8 cellular contexts compared by ENCODE assay signal in the genomic region with DNA sequence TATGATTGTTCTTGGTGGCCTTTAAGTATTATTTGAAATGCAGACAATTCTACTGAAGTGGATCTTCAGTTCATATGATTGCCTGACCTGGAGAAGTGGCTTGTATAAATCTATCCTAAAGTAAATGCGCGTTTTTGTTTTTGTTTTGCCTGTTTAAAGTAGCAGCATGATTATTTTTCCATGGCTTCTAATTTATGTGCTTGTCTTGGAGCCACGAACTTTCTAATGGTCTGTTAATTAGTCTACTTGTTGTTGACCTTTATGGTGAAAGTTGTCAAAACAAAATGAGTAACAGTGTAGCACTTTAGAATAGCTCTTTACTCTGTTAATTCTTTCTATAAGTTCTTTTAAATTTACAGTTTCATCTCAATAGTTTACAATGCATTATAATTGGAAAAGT. TPM values are rescaled to one million over a fixed set of nuclear protein-coding genes. Genes with fewer than 3 reads are reported as not detected.
DNase-seq lines count a peak whose midpoint lies in the region; ATAC-seq and TF ChIP-seq lines count a peak whose summit lies in the region.

No MANE protein-coding gene starts in this region.

- H3K4me3 Mint-ChIP-seq in CD8-positive, alpha-beta memory T cell = peak overlapping the region; percentile 92 to 100 (median 99)
- H3K4me3 Mint-ChIP-seq in endothelial cell (ENCODE audit: unreplicated experiment) (peak overlapping the region; percentile 100), osteocyte (ENCODE audit: unreplicated experiment) (peak overlapping the region; percentile 94)

- CTCF ChIA-PET in CD8-positive, alpha-beta memory T cell (lab: Charles Lee) = no interaction called here

- peak overlapping the region; percentile 95 to 100 (median 100) for H3K27ac Mint-ChIP-seq in CD8-positive, alpha-beta memory T cell
- H3K27ac Mint-ChIP-seq in endothelial cell (ENCODE audit: unreplicated experiment) = peak overlapping the region; percentile 100
- H3K27ac Mint-ChIP-seq in osteocyte (ENCODE audit: unreplicated experiment) = peak overlapping the region; percentile 98

- peaks cover 30% of the 10 kb centered on the region for H3K4me1 ChIP-seq in CD8-positive, alpha-beta memory T cell (ENCODE audit: insufficient read depth, low read length)
- peaks cover 4% of the 10 kb centered on the region for H3K4me1 ChIP-seq in NT2/D1 (ENCODE audit: insufficient read depth, insufficient read length)

- no peaks in the 10 kb centered on the region for H3K27me3 Mint-ChIP-seq in CD8-positive, alpha-beta memory T cell
- H3K27me3 Mint-ChIP-seq in endothelial cell (ENCODE audit: unreplicated experiment) (peaks cover 22% of the 10 kb centered on the region), osteocyte (ENCODE audit: unreplicated experiment) (no peaks in the 10 kb centered on the region)

- H3K9ac ChIP-seq in NT2/D1 (ENCODE audit: insufficient read length, low read depth) = peak overlapping the region; percentile 98

- H3K27me3 ChIP-seq in CD8-positive, alpha-beta memory T cell (ENCODE audit: insufficient read depth, low read length, poor library complexity, severe bottlenecking) = no peaks in the 10 kb centered on the region
- H3K27me3 ChIP-seq in NT2/D1 (ENCODE audit: insufficient read depth, insufficient read length) = no peaks in the 10 kb centered on the region

- peaks cover 48 to 66% (median 58%) of the 10 kb centered on the region in 3 donors for H3K4me1 Mint-ChIP-seq in CD8-positive, alpha-beta memory T cell
- H3K4me1 Mint-ChIP-seq in endothelial cell (ENCODE audit: unreplicated experiment) (peaks cover 55% of the 10 kb centered on the region), osteocyte (ENCODE audit: unreplicated experiment) (peaks cover 54% of the 10 kb centered on the region)

- POLR2A ChIA-PET in CD8-positive, alpha-beta memory T cell (lab: Charles Lee) = no interaction called here

- peaks cover 9% of the 10 kb centered on the region for H3K36me3 ChIP-seq in CD8-positive, alpha-beta memory T cell (ENCODE audit: insufficient read depth, low read length)
- H3K36me3 ChIP-seq in NT2/D1 (ENCODE audit: insufficient read depth, insufficient read length, low read length) = peaks cover 44% of the 10 kb centered on the region

- no peaks in the 10 kb centered on the region for H3K9me3 ChIP-seq in CD8-positive, alpha-beta memory T cell (ENCODE audit: low read length)
- peaks cover 40% of the 10 kb centered on the region for H3K9me3 ChIP-seq in NT2/D1 (ENCODE audit: insufficient read depth, low read length)

- TF ChIP-seq CTCF in endothelial cell (IDR thresholded peaks at IDR 0.05; ENCODE audit: unreplicated experiment) = no peak
- TF ChIP-seq CTCF in osteocyte (IDR thresholded peaks at IDR 0.05) = no peak

- peaks cover 3 to 57% (median 13%) of the 10 kb centered on the region in 3 donors for H3K36me3 Mint-ChIP-seq in CD8-positive, alpha-beta memory T cell
- H3K36me3 Mint-ChIP-seq in endothelial cell (ENCODE audit: low read depth, unreplicated experiment) = peaks cover 45% of the 10 kb centered on the region
- H3K36me3 Mint-ChIP-seq in osteocyte (ENCODE audit: unreplicated experiment) = peaks cover 19% of the 10 kb centered on the region

- peak overlapping the region; percentile 68 for H3K4me3 ChIP-seq in CD8-positive, alpha-beta memory T cell (ENCODE audit: low read length)
- H3K4me3 ChIP-seq in NT2/D1 (ENCODE audit: insufficient read length, low read depth) = peak overlapping the region; percentile 93

- H3K27ac ChIP-seq in CD8-positive, alpha-beta memory T cell (ENCODE audit: low read depth, low read length) = peak overlapping the region; percentile 99

- DNase-seq in CD8-positive, alpha-beta memory T cell = no peak
- DNase-seq in NT2/D1 (ENCODE audit: low read depth, low spot score) (no peak), endothelial cell (ENCODE audit: low spot score) (no peak), osteocyte (ENCODE audit: extremely low spot score, unreplicated experiment) (no peak), DMS 273 treated with DMSO at 0.1 percent for 48 hours (lab: John Stamatoyannopoulos, UW) (no peak), DMS114 treated with DMSO at 0.1 percent for 48 hours (lab: John Stamatoyannopoulos, UW; ENCODE audit: unreplicated experiment) (no peak)

- ATAC-seq in GM21825 (IDR thresholded peaks at IDR 0.05; ENCODE audit: unreplicated experiment) (no peak), HG02588 (IDR thresholded peaks at IDR 0.05; ENCODE audit: unreplicated experiment) (no peak)

- no peaks in the 10 kb centered on the region for H3K9me3 Mint-ChIP-seq in CD8-positive, alpha-beta memory T cell
- H3K9me3 Mint-ChIP-seq in endothelial cell (ENCODE audit: unreplicated experiment) = no peaks in the 10 kb centered on the region
- H3K9me3 Mint-ChIP-seq in osteocyte (ENCODE audit: unreplicated experiment) = no peaks in the 10 kb centered on the region

RNA-seq across cellular contexts. Expression of gene PRKAR1A, which starts 1.7 kb away (rescaled TPM):
- 100 to 1,000 TPM; 197 to 203 TPM for total RNA-seq in CD8-positive, alpha-beta memory T cell
- polyA plus RNA-seq in CD8-positive, alpha-beta memory T cell = 191 TPM
- total RNA-seq in endothelial cell (ENCODE audit: unreplicated experiment) = 248 TPM
- total RNA-seq in osteocyte = 308 and 326 TPM in 2 replicates

RNA-seq across cellular contexts. Expression of gene WIPI1, which starts 56.6 kb away (rescaled TPM):
- total RNA-seq in CD8-positive, alpha-beta memory T cell = 10 to 100 TPM in 1 of 2 experiments, 1 to 10 TPM in 1; 9.8 to 10.3 TPM
- polyA plus RNA-seq in CD8-positive, alpha-beta memory T cell = 8.2 TPM
- total RNA-seq in endothelial cell (ENCODE audit: unreplicated experiment) = 98.0 TPM
- total RNA-seq in osteocyte = 74.5 and 78.1 TPM in 2 replicates
